In the genomic region with DNA sequence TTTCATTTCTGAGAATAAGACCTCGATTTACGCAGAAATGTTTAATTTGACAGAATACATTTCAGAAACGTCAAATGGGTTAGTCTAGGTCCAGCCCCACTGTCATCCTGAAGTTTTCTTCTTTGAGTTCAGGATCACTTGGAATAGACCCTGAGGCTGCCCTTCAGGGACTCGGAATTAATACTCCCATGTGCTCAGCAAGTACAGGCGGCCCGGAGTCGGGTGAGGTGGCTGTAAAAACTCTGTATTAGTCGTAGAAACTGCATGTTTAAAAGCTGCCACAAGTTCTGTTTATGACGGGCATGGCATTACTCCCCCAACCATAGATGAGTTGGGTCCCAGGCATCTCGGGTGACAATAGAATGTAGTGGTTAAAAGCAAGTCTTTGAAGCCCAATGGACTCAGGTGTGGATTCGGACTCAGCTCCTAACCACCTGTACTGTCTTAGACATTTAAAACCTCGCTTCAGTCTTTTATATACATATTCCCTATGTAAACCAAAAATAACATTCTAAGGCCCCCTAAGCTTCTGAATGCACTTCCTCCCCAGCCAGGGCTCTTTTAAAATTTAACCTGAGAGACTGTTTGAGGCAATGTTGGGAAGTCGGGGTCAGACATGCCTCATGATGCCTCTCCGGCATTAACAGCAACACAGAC, we compare ENCODE assay signal across 14 cellular contexts.
DNase-seq lines count a peak whose midpoint lies in the region; ATAC-seq and TF ChIP-seq lines count a peak whose summit lies in the region.
"Had no signal": no experiment of that assay in that cellular context is flagged by ENCODE, and none has a peak within 500 bp of the region (broad histone marks: within the 10 kb centered on the region; RNA-seq: fewer than 3 reads in every experiment).

No MANE protein-coding gene starts in this region.

- CTCF ChIA-PET in WTC11 (lab: Charles Lee) = interaction anchor here (1.2 to 2.1 kb wide), 2 partner anchors 100 to 195 kb away, joined by 3 to 4 read pairs; no protein-coding TSS in a partner anchor
- CTCF ChIA-PET in SK-N-SH (lab: Yijun Ruan, JAX) = no interaction called here

- H3F3A ChIP-seq in GM23338 (replicated peaks; ENCODE audit: low read depth) (no peaks in the 10 kb centered on the region), SK-N-SH (replicated peaks; ENCODE audit: insufficient read depth) (no peaks in the 10 kb centered on the region)

- H3K79me2 ChIP-seq in GM23338 (replicated peaks; ENCODE audit: insufficient read depth) (no peaks in the 10 kb centered on the region), SK-N-SH (ENCODE audit: insufficient read depth) (no peaks in the 10 kb centered on the region)

- no peaks in the 10 kb centered on the region for H3K9me3 Mint-ChIP-seq in GM23338
- no peaks in the 10 kb centered on the region for H3K9me3 Mint-ChIP-seq in WTC11
- H3K9me3 Mint-ChIP-seq in osteocyte (ENCODE audit: unreplicated experiment) = no peaks in the 10 kb centered on the region
- H3K9me3 Mint-ChIP-seq: CD8-positive, alpha-beta T cell; H9 had no signal

- H3K4me1 Mint-ChIP-seq in GM23338 (peaks cover 37% of the 10 kb centered on the region), WTC11 (peaks cover 33% of the 10 kb centered on the region), osteocyte (ENCODE audit: unreplicated experiment) (peaks cover 6% of the 10 kb centered on the region)

- H3K27ac ChIP-seq in GM23338 (ENCODE audit: low read depth) (no peak overlapping the region), SK-N-SH (ENCODE audit: low read depth in 2 of 2, low read length in 1 of 2) (no peak overlapping the region)
- H3K27ac ChIP-seq: BLaER1 treated with 17β-estradiol and CSF1 and Interleukin-3, amounts not matched to agents 10 nM and 100 nM had no signal

- H3K4me3 Mint-ChIP-seq in GM23338 (no peak overlapping the region), WTC11 (0 out of 2 replicates have a peak overlapping the region, but pooled peaks have one; percentile 4), osteocyte (ENCODE audit: unreplicated experiment) (no peak overlapping the region)
- H3K4me3 Mint-ChIP-seq: B cell; CD8-positive, alpha-beta T cell had no signal

- H3K4me3 ChIP-seq in GM23338 (no peak overlapping the region), SK-N-SH (ENCODE audit: low read depth in 2 of 2, low read length in 1 of 2) (no peak overlapping the region)
- H3K4me3 ChIP-seq: BLaER1 treated with 17β-estradiol and CSF1 and Interleukin-3, amounts not matched to agents 10 nM and 100 nM had no signal

- no peaks in the 10 kb centered on the region for H3K36me3 ChIP-seq in GM23338 (ENCODE audit: insufficient read depth)
- H3K36me3 ChIP-seq in SK-N-SH (replicated peaks in 1 of 2; ENCODE audit: control insufficient read depth in 1 of 2, insufficient read depth in 2 of 2, low read length in 1 of 2) = no peaks in the 10 kb centered on the region
- H3K36me3 ChIP-seq: BLaER1 treated with 17β-estradiol and CSF1 and Interleukin-3, amounts not matched to agents 10 nM and 100 nM had no signal

- H3K9ac ChIP-seq in SK-N-SH = no peak overlapping the region
- H3K9ac ChIP-seq: BLaER1 treated with 17β-estradiol and CSF1 and Interleukin-3, amounts not matched to agents 10 nM and 100 nM had no signal

- TF ChIP-seq RAD21 in SK-N-SH (IDR thresholded peaks at IDR 0.05; ENCODE audit: low read length) = no peak

- H3K4me1 ChIP-seq in GM23338 (ENCODE audit: insufficient read depth) (peaks cover 24% of the 10 kb centered on the region), SK-N-SH (ENCODE audit: control insufficient read depth in 1 of 2, insufficient read depth in 2 of 2, low read depth in 1 of 2, low read length in 1 of 2) (no peaks in the 10 kb centered on the region)

- no peaks in the 10 kb centered on the region; the same call in 1 of the 2 replicates for H4K20me1 ChIP-seq in GM23338 (replicated peaks; ENCODE audit: insufficient read depth)
- no peaks in the 10 kb centered on the region for H4K20me1 ChIP-seq in SK-N-SH (ENCODE audit: insufficient read depth)
- H4K20me1 ChIP-seq: BLaER1 treated with 17β-estradiol and CSF1 and Interleukin-3, amounts not matched to agents 10 nM and 100 nM had no signal

- H2AFZ ChIP-seq in GM23338 = no peak overlapping the region
- no peak overlapping the region for H2AFZ ChIP-seq in SK-N-SH (ENCODE audit: low read depth)

- DNase-seq in GM23338 (ENCODE audit: low spot score) (no peak), WTC11 (ENCODE audit: low spot score) (no peak), epidermal melanocyte (ENCODE audit: insufficient read length, low spot score) (peak; percentile 1), osteocyte (ENCODE audit: extremely low spot score, unreplicated experiment) (peak; percentile 62), SK-N-SH (no peak), NCI-H510A treated with DMSO at 0.1 percent for 48 hours (lab: John Stamatoyannopoulos, UW) (no peak)
- DNase-seq: Calu3; CD8-positive, alpha-beta T cell; DMS79 treated with DMSO at 0.1 percent for 48 hours; GF-D8; GOT3; H9 had no signal

- no peak for ATAC-seq in GM23338
- no peak for ATAC-seq in WTC11
- ATAC-seq: CD8-positive, alpha-beta T cell had no signal

- peaks cover 3% of the 10 kb centered on the region for H3K27me3 Mint-ChIP-seq in GM23338 (ENCODE audit: insufficient read depth, low read depth, poor library complexity)
- no peaks in the 10 kb centered on the region for H3K27me3 Mint-ChIP-seq in WTC11 (ENCODE audit: low read depth)
- H3K27me3 Mint-ChIP-seq in osteocyte (ENCODE audit: unreplicated experiment) = peaks cover 16% of the 10 kb centered on the region

- TF ChIP-seq CTCF in GM23338 (conservative IDR thresholded peaks at IDR 0.05; ENCODE audit: low read depth in 2 of 2) = no peak
- no peak for TF ChIP-seq CTCF in WTC11 (IDR thresholded peaks at IDR 0.05)
- no peak for TF ChIP-seq CTCF in osteocyte (IDR thresholded peaks at IDR 0.05)
- no peak for TF ChIP-seq CTCF in SK-N-SH (IDR thresholded peaks at IDR 0.05)

- TF ChIP-seq EP300 in SK-N-SH (IDR thresholded peaks at IDR 0.05; ENCODE audit: borderline replicate concordance in 1 of 2, low read depth in 1 of 2, low read length in 1 of 2) = no peak

- peak overlapping the region; percentile 24; the same call in 1 of the 2 replicates for H3K27ac Mint-ChIP-seq in GM23338
- no peak overlapping the region for H3K27ac Mint-ChIP-seq in WTC11
- no peak overlapping the region for H3K27ac Mint-ChIP-seq in osteocyte (ENCODE audit: unreplicated experiment)
- H3K27ac Mint-ChIP-seq: B cell; CD8-positive, alpha-beta T cell had no signal

- no peaks in the 10 kb centered on the region for H3K9me3 ChIP-seq in SK-N-SH
- H3K9me3 ChIP-seq: BLaER1 treated with 17β-estradiol and CSF1 and Interleukin-3, amounts not matched to agents 10 nM and 100 nM had no signal

- POLR2A ChIA-PET in WTC11 (lab: Charles Lee) = no interaction called here
- POLR2A ChIA-PET in SK-N-SH (lab: Yijun Ruan, JAX) = no interaction called here

- no peaks in the 10 kb centered on the region for H3K27me3 ChIP-seq in GM23338 (ENCODE audit: insufficient read depth)
- H3K27me3 ChIP-seq in SK-N-SH (ENCODE audit: insufficient read depth) = no peaks in the 10 kb centered on the region
- H3K27me3 ChIP-seq: BLaER1 treated with 17β-estradiol and CSF1 and Interleukin-3, amounts not matched to agents 10 nM and 100 nM had no signal

- 24% methylated on average over 14 of the region's 14 CpGs for WGBS in SK-N-SH (ENCODE audit: low lambda C conversion rate)

- no peak overlapping the region for H3K4me2 ChIP-seq in GM23338
- H3K4me2 ChIP-seq in SK-N-SH = no peak overlapping the region
- H3K4me2 ChIP-seq: BLaER1 treated with 17β-estradiol and CSF1 and Interleukin-3, amounts not matched to agents 10 nM and 100 nM had no signal

- H3K36me3 Mint-ChIP-seq in GM23338 (ENCODE audit: low read depth) (no peaks in the 10 kb centered on the region; the same call in 2 of the 3 replicates), WTC11 (no peaks in the 10 kb centered on the region), osteocyte (ENCODE audit: unreplicated experiment) (no peaks in the 10 kb centered on the region)
- H3K36me3 Mint-ChIP-seq: CD8-positive, alpha-beta T cell had no signal

- no peaks in the 10 kb centered on the region for H3K9me2 ChIP-seq in GM23338 (ENCODE audit: insufficient read depth)
- H3K9me2 ChIP-seq in SK-N-SH = no peaks in the 10 kb centered on the region

TF ChIP-seq in GM23338, 12 proteins besides CTCF, POLR2A, EP300 and RAD21 (continues in another document):
- TF ChIP-seq NANOG (IDR thresholded peaks at IDR 0.05; ENCODE audit: borderline replicate concordance) = no peak

TF ChIP-seq in SK-N-SH, 30 proteins besides CTCF, POLR2A, EP300 and RAD21 (continues in another document):
- no peak for TF ChIP-seq SMC3 (IDR thresholded peaks at IDR 0.05; ENCODE audit: low read depth, low read length)
- no peak for TF ChIP-seq EZH2phosphoT487 (IDR thresholded peaks at IDR 0.05; ENCODE audit: borderline replicate concordance, low read depth)
- no peak for TF ChIP-seq RFX5 (IDR thresholded peaks at IDR 0.05; ENCODE audit: low read length)
- TF ChIP-seq, protein P1, sequence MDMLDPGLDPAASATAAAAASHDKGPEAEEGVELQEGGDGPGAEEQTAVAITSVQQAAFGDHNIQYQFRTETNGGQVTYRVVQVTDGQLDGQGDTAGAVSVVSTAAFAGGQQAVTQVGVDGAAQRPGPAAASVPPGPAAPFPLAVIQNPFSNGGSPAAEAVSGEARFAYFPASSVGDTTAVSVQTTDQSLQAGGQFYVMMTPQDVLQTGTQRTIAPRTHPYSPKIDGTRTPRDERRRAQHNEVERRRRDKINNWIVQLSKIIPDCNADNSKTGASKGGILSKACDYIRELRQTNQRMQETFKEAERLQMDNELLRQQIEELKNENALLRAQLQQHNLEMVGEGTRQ (IDR thresholded peaks at IDR 0.05; ENCODE audit: borderline replicate concordance, low read depth, low read length) = no peak
- TF ChIP-seq, protein P2, sequence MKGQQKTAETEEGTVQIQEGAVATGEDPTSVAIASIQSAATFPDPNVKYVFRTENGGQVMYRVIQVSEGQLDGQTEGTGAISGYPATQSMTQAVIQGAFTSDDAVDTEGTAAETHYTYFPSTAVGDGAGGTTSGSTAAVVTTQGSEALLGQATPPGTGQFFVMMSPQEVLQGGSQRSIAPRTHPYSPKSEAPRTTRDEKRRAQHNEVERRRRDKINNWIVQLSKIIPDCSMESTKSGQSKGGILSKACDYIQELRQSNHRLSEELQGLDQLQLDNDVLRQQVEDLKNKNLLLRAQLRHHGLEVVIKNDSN (IDR thresholded peaks at IDR 0.05; ENCODE audit: borderline replicate concordance, low read depth) = no peak
- TF ChIP-seq JUND (IDR thresholded peaks at IDR 0.05) = no peak
- no peak for TF ChIP-seq NFIC (IDR thresholded peaks at IDR 0.05; ENCODE audit: borderline replicate concordance)

Comparison
In these comparisons a context has a peak if more than half of its experiments do, and no peak if none do; other contexts are left out.
1. DNase-seq: peak in epidermal melanocyte (single experiment) and osteocyte (single experiment); none in GM23338 (single experiment), WTC11 (single experiment), SK-N-SH (single experiment) and NCI-H510A treated with DMSO at 0.1 percent for 48 hours (single experiment).